In genomic region chr14:81668626-81669274, GRCh38 we compare ENCODE assay signal across 8 cellular contexts.
"Had no signal": no experiment of that assay in that cellular context is flagged by ENCODE, and none has a peak within 500 bp of the region (broad histone marks: within the 10 kb centered on the region; RNA-seq: fewer than 3 reads in every experiment).

No MANE protein-coding gene starts in this region.

- H3K4me3 ChIP-seq: GM12878 had no signal

- ATAC-seq: GM12878 had no signal

- DNase-seq: GDM1, GF-D8 had no signal

- FAIRE-seq: G401.6, GM12878, GM12891, GM12892, GM18507, GM19239 had no signal
